Comparison of ENCODE assay signal across 8 cellular contexts in the genomic region with DNA sequence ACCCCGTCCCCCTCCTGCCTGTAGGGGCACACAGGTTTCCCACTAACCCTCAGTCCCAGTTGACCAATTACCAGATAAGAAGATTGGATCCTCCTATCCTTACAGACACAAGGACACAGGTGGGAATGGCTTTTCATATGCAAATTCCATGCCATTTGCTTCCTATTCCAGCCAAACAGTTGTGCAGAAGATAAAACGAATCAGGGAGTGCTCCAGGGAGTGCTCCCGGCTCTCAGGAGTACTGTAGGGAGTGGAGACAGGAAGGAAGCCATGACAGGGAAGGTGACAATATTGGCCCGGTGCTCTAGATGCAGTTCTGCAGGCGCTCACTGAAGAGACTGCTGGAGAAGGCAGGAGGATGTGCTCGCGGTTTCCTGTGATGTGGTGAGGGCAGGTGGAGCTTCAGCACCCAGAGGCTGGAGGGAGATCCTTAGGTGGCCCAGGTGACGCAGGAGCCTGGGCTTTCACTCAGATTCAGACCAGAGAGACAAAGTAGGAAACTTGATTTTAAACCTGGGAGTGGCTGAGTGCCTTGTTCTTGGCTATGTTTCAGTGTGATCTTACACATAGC.
DNase-seq lines count a peak whose midpoint lies in the region; ATAC-seq lines count a peak whose summit lies in the region.

No MANE protein-coding gene starts in this region.

- no peaks in the 10 kb centered on the region for H3K9me3 Mint-ChIP-seq in effector memory CD8-positive, alpha-beta T cell

- peak overlapping the region; percentile 1 to 85 for H3K27ac Mint-ChIP-seq in effector memory CD8-positive, alpha-beta T cell

- DNase-seq in activated CD4-positive, alpha-beta T cell treated with anti-CD3 and anti-CD28 coated beads for 48 hours, result peak; percentile 91
- peak; percentile 73 to 76 (median 75) for DNase-seq in effector memory CD8-positive, alpha-beta T cell
- DNase-seq in stimulated activated CD8-positive, alpha-beta memory T cell treated with anti-CD3 and anti-CD28 coated beads, Interleukin-15, amount 100 ng/mL, for 4 hours (ENCODE audit: low read depth in 2 of 2), result peak; percentile 41 to 58
- DNase-seq in medulla oblongata (ENCODE audit: extremely low spot score) (no peak), NCI-H524 treated with DMSO at 0.1 percent for 48 hours (lab: John Stamatoyannopoulos, UW) (no peak)

- ATAC-seq in GM21515 (IDR thresholded peaks at IDR 0.05; ENCODE audit: unreplicated experiment) (peak; percentile 66), GM21360 (IDR thresholded peaks at IDR 0.05; ENCODE audit: unreplicated experiment) (no peak), GM18517 (IDR thresholded peaks at IDR 0.05; ENCODE audit: unreplicated experiment) (no peak)
- peak; percentile 86 for ATAC-seq in effector memory CD8-positive, alpha-beta T cell (replicated peaks)

- H3K4me3 Mint-ChIP-seq in effector memory CD8-positive, alpha-beta T cell, result peak overlapping the region; percentile 45 to 70

- H3K4me1 Mint-ChIP-seq in effector memory CD8-positive, alpha-beta T cell (ENCODE audit: low read depth in 2 of 2), result peaks cover 31% of the 10 kb centered on the region in 2 donors

- no peaks in the 10 kb centered on the region for H3K27me3 Mint-ChIP-seq in effector memory CD8-positive, alpha-beta T cell

- H3K36me3 Mint-ChIP-seq in effector memory CD8-positive, alpha-beta T cell (ENCODE audit: insufficient read depth), result peaks cover 26% of the 10 kb centered on the region

Comparison
In these comparisons a context has a peak if more than half of its experiments do, and no peak if none do; other contexts are left out.
1. ATAC-seq: peak in GM21515 (single experiment) and effector memory CD8-positive, alpha-beta T cell (single experiment); none in GM21360 (single experiment) and GM18517 (single experiment).
2. DNase-seq: peak in activated CD4-positive, alpha-beta T cell treated with anti-CD3 and anti-CD28 coated beads for 48 hours (single experiment), effector memory CD8-positive, alpha-beta T cell (3 of 3) and stimulated activated CD8-positive, alpha-beta memory T cell treated with anti-CD3 and anti-CD28 coated beads, Interleukin-15, amount 100 ng/mL, for 4 hours (2 of 2); none in medulla oblongata (single experiment) and NCI-H524 treated with DMSO at 0.1 percent for 48 hours (single experiment).